Comparison of ENCODE assay signal across 8 cellular contexts in genomic region chr2:222318712-222319575, GRCh38. TPM values are rescaled to one million over a fixed set of nuclear protein-coding genes. Genes with fewer than 3 reads are reported as not detected.
DNase-seq lines count a peak whose midpoint lies in the region; ATAC-seq and TF ChIP-seq lines count a peak whose summit lies in the region.

No MANE protein-coding gene starts in this region.

- H3K4me3 Mint-ChIP-seq in CD4-positive, alpha-beta memory T cell = peak overlapping the region; percentile 76 to 91 (median 86)

- no peak overlapping the region for H3K27ac Mint-ChIP-seq in CD4-positive, alpha-beta memory T cell

- ATAC-seq in GM18909 (IDR thresholded peaks at IDR 0.05; ENCODE audit: poor library complexity, unreplicated experiment) = peak; percentile 41
- peak; percentile 36 for ATAC-seq in HG03095 (IDR thresholded peaks at IDR 0.05; ENCODE audit: unreplicated experiment)

- peaks cover 4% of the 10 kb centered on the region for H3K4me1 ChIP-seq in CD4-positive, alpha-beta memory T cell (ENCODE audit: insufficient read depth, low read length)
- peaks cover 4 to 12% of the 10 kb centered on the region in 2 donors for H3K4me1 ChIP-seq in ascending aorta

- H3K9me3 ChIP-seq in CD4-positive, alpha-beta memory T cell (ENCODE audit: control insufficient read depth in 1 of 2, low read length in 2 of 2) = no peaks in the 10 kb centered on the region
- H3K9me3 ChIP-seq in ascending aorta = no peaks in the 10 kb centered on the region

- H3K4me3 ChIP-seq in CD4-positive, alpha-beta memory T cell (ENCODE audit: low read length in 2 of 2) = peak overlapping the region; percentile 23 to 56
- H3K4me3 ChIP-seq in ascending aorta = peak overlapping the region; percentile 45 to 64

- DNase-seq in CD4-positive, alpha-beta memory T cell = peak in 1 of 5 donors; percentile 26
- DNase-seq in NCI-H510A treated with DMSO at 0.1 percent for 48 hours (lab: John Stamatoyannopoulos, UW) = peak; percentile 41
- DNase-seq in ascending aorta (ENCODE audit: low spot score in 2 of 2) = no peak
- peak; percentile 70 for DNase-seq in islet precursor cell
- peak; percentile 52 for DNase-seq in stimulated activated CD8-positive, alpha-beta memory T cell treated with anti-CD3 and anti-CD28 coated beads, Interleukin-4, amount 100 ng/mL, for 48 hours
- DNase-seq in GOT3 (lab: John Stamatoyannopoulos, UW) = no peak

- H3K27me3 ChIP-seq in CD4-positive, alpha-beta memory T cell (ENCODE audit: insufficient read depth, low read length) = peaks cover 12% of the 10 kb centered on the region
- peaks cover 18% of the 10 kb centered on the region for H3K27me3 ChIP-seq in ascending aorta

- POLR2A ChIA-PET in CD4-positive, alpha-beta memory T cell (lab: Charles Lee; ENCODE audit: partially characterized antibody) = interaction anchor here (1.0 kb wide), 1 partner anchor 295 kb away, joined by 3 read pairs; no protein-coding TSS in a partner anchor

- CTCF ChIA-PET in CD4-positive, alpha-beta memory T cell (lab: Charles Lee; ENCODE audit: partially characterized antibody) = interaction anchor here (0.8 to 3.0 kb wide), 8 partner anchors 165 to 367 kb away, joined by 3 to 43 read pairs (median 6); no protein-coding TSS in a partner anchor

- peaks cover 30 to 41% of the 10 kb centered on the region in 2 donors for H3K27me3 Mint-ChIP-seq in CD4-positive, alpha-beta memory T cell

- no peaks in the 10 kb centered on the region for H3K36me3 Mint-ChIP-seq in CD4-positive, alpha-beta memory T cell

- no peak overlapping the region for H3K27ac ChIP-seq in CD4-positive, alpha-beta memory T cell (ENCODE audit: low read depth, low read length)
- H3K27ac ChIP-seq in ascending aorta = no peak overlapping the region

- peaks cover 2 to 19% (median 8%) of the 10 kb centered on the region in 4 donors for H3K4me1 Mint-ChIP-seq in CD4-positive, alpha-beta memory T cell

- no peaks in the 10 kb centered on the region for H3K9me3 Mint-ChIP-seq in CD4-positive, alpha-beta memory T cell

- intact Hi-C loops in CD4-positive, alpha-beta memory T cell (cut with micrococcal nuclease) = loop anchor here (1.0 to 2.0 kb wide), 3 partner anchors 106 to 294 kb away; partner anchors contain the start of gene SGPP2
- intact Hi-C loops in ascending aorta (cut with DNase I) = no loop called here

- no peak for TF ChIP-seq CTCF in ascending aorta (IDR thresholded peaks at IDR 0.05)

- no peaks in the 10 kb centered on the region for H3K36me3 ChIP-seq in CD4-positive, alpha-beta memory T cell (ENCODE audit: insufficient read depth, low read length)
- H3K36me3 ChIP-seq in ascending aorta = no peaks in the 10 kb centered on the region

RNA-seq across cellular contexts. Expression of gene PAX3, which starts 20.1 kb away (rescaled TPM):
- total RNA-seq in CD4-positive, alpha-beta memory T cell = not detected
- not detected for polyA plus RNA-seq in CD4-positive, alpha-beta memory T cell
- not detected for total RNA-seq in ascending aorta

Comparison
In these comparisons a context has a peak if more than half of its experiments do, and no peak if none do; other contexts are left out.
1. DNase-seq: peak in NCI-H510A treated with DMSO at 0.1 percent for 48 hours (single experiment), islet precursor cell (single experiment) and stimulated activated CD8-positive, alpha-beta memory T cell treated with anti-CD3 and anti-CD28 coated beads, Interleukin-4, amount 100 ng/mL, for 48 hours (single experiment); none in ascending aorta (0 of 2) and GOT3 (single experiment).